Comparison of ENCODE assay signal across 1 cellular context in the genomic region with DNA sequence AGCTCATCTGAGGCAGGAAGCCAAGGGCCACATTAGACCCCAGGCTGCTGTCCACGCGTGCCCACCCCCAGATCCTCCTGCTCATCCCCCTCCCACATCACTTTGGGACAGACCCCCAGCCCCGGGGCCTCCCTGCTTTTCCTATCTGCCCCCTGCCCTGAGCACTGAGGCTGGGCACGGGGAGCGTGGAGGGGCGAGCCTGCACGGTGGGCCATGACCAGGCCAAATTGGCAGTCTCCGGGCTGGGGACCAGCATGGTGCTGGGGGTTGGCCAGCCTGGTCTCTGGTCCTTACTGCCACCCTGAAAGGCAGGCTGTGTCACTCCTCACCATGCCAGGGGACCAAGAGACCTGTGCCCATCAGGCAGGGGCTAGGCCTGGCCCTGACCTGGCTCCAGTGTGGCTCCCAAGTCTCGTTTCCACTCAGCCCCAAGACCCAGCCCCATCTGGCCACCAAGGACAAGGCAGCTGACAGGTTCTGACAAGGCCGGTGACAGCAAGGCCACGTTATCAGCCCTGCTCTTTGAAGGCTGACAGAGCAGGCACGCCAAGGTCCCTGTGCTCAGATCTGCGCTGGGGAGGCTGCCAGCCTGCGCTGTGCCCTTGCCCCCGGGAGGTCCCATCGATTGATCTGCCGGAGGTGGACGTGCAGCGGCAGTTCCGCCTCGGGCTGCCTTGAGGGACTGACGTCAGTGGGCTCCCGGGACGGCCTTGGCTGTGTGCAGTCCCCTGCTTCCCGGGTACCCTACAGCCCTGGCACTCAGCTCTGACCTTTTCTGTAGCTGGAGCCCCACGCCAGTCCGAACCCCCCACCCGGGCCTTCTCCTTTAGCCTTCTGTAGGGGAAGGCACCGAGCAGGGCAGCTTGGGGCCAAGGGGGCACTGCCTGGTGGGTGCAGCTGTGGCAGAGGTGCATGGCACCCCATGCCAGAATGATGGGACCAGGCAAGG.
TF ChIP-seq lines count a peak whose summit lies in the region.

No MANE protein-coding gene starts in this region.

TF ChIP-seq in HepG2, 621 proteins besides CTCF, POLR2A, EP300 and RAD21 (continued from another document and continues in another):
- TF ChIP-seq KDM5B (CRISPR knock-in tag; IDR thresholded peaks at IDR 0.05; ENCODE audit: borderline replicate concordance), result peak; percentile 89
- peak; percentile 99 for TF ChIP-seq MTA1 (CRISPR knock-in tag; IDR thresholded peaks at IDR 0.05; ENCODE audit: borderline replicate concordance)
- TF ChIP-seq KLF6 (CRISPR knock-in tag; IDR thresholded peaks at IDR 0.05), result 0 out of 2 replicates have a peak, but pooled peaks have one; percentile 40
- peak; percentile 72 for TF ChIP-seq KAT8 (CRISPR knock-in tag; IDR thresholded peaks at IDR 0.05)
- TF ChIP-seq, protein P1, sequence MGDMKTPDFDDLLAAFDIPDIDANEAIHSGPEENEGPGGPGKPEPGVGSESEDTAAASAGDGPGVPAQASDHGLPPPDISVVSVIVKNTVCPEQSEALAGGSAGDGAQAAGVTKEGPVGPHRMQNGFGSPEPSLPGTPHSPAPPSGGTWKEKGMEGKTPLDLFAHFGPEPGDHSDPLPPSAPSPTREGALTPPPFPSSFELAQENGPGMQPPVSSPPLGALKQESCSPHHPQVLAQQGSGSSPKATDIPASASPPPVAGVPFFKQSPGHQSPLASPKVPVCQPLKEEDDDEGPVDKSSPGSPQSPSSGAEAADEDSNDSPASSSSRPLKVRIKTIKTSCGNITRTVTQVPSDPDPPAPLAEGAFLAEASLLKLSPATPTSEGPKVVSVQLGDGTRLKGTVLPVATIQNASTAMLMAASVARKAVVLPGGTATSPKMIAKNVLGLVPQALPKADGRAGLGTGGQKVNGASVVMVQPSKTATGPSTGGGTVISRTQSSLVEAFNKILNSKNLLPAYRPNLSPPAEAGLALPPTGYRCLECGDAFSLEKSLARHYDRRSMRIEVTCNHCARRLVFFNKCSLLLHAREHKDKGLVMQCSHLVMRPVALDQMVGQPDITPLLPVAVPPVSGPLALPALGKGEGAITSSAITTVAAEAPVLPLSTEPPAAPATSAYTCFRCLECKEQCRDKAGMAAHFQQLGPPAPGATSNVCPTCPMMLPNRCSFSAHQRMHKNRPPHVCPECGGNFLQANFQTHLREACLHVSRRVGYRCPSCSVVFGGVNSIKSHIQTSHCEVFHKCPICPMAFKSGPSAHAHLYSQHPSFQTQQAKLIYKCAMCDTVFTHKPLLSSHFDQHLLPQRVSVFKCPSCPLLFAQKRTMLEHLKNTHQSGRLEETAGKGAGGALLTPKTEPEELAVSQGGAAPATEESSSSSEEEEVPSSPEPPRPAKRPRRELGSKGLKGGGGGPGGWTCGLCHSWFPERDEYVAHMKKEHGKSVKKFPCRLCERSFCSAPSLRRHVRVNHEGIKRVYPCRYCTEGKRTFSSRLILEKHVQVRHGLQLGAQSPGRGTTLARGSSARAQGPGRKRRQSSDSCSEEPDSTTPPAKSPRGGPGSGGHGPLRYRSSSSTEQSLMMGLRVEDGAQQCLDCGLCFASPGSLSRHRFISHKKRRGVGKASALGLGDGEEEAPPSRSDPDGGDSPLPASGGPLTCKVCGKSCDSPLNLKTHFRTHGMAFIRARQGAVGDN (CRISPR knock-in tag; IDR thresholded peaks at IDR 0.05), result peak; percentile 100
- TF ChIP-seq, protein P2, sequence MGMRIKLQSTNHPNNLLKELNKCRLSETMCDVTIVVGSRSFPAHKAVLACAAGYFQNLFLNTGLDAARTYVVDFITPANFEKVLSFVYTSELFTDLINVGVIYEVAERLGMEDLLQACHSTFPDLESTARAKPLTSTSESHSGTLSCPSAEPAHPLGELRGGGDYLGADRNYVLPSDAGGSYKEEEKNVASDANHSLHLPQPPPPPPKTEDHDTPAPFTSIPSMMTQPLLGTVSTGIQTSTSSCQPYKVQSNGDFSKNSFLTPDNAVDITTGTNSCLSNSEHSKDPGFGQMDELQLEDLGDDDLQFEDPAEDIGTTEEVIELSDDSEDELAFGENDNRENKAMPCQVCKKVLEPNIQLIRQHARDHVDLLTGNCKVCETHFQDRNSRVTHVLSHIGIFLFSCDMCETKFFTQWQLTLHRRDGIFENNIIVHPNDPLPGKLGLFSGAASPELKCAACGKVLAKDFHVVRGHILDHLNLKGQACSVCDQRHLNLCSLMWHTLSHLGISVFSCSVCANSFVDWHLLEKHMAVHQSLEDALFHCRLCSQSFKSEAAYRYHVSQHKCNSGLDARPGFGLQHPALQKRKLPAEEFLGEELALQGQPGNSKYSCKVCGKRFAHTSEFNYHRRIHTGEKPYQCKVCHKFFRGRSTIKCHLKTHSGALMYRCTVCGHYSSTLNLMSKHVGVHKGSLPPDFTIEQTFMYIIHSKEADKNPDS (CRISPR knock-in tag; IDR thresholded peaks at IDR 0.05), result 0 out of 2 replicates have a peak, but pooled peaks have one; percentile 24
- peak; percentile 88 for TF ChIP-seq TGIF2 (CRISPR knock-in tag; IDR thresholded peaks at IDR 0.05)
- TF ChIP-seq, protein P3, sequence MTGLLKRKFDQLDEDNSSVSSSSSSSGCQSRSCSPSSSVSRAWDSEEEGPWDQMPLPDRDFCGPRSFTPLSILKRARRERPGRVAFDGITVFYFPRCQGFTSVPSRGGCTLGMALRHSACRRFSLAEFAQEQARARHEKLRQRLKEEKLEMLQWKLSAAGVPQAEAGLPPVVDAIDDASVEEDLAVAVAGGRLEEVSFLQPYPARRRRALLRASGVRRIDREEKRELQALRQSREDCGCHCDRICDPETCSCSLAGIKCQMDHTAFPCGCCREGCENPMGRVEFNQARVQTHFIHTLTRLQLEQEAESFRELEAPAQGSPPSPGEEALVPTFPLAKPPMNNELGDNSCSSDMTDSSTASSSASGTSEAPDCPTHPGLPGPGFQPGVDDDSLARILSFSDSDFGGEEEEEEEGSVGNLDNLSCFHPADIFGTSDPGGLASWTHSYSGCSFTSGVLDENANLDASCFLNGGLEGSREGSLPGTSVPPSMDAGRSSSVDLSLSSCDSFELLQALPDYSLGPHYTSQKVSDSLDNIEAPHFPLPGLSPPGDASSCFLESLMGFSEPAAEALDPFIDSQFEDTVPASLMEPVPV (CRISPR knock-in tag; IDR thresholded peaks at IDR 0.05), result peak; percentile 95
- TF ChIP-seq, protein P4, sequence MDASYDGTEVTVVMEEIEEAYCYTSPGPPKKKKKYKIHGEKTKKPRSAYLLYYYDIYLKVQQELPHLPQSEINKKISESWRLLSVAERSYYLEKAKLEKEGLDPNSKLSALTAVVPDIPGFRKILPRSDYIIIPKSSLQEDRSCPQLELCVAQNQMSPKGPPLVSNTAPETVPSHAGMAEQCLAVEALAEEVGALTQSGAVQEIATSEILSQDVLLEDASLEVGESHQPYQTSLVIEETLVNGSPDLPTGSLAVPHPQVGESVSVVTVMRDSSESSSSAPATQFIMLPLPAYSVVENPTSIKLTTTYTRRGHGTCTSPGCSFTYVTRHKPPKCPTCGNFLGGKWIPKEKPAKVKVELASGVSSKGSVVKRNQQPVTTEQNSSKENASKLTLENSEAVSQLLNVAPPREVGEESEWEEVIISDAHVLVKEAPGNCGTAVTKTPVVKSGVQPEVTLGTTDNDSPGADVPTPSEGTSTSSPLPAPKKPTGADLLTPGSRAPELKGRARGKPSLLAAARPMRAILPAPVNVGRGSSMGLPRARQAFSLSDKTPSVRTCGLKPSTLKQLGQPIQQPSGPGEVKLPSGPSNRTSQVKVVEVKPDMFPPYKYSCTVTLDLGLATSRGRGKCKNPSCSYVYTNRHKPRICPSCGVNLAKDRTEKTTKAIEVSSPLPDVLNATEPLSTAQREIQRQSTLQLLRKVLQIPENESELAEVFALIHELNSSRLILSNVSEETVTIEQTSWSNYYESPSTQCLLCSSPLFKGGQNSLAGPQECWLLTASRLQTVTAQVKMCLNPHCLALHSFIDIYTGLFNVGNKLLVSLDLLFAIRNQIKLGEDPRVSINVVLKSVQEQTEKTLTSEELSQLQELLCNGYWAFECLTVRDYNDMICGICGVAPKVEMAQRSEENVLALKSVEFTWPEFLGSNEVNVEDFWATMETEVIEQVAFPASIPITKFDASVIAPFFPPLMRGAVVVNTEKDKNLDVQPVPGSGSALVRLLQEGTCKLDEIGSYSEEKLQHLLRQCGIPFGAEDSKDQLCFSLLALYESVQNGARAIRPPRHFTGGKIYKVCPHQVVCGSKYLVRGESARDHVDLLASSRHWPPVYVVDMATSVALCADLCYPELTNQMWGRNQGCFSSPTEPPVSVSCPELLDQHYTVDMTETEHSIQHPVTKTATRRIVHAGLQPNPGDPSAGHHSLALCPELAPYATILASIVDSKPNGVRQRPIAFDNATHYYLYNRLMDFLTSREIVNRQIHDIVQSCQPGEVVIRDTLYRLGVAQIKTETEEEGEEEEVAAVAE (CRISPR knock-in tag; IDR thresholded peaks at IDR 0.05; ENCODE audit: borderline replicate concordance), result peak; percentile 87
- peak; percentile 57; the same call in 1 of the 2 replicates for TF ChIP-seq DMAP1 (CRISPR knock-in tag; IDR thresholded peaks at IDR 0.05)
- TF ChIP-seq STAG1 (CRISPR knock-in tag; IDR thresholded peaks at IDR 0.05), result no peak
- TF ChIP-seq PHF8 (CRISPR knock-in tag; IDR thresholded peaks at IDR 0.05), result peak; percentile 31; the same call in 1 of the 2 replicates
- TF ChIP-seq SUZ12 (IDR thresholded peaks at IDR 0.05; ENCODE audit: low read depth, low read length), result no peak
- no peak; the same call in 1 of the 2 replicates for TF ChIP-seq ZBTB3 (CRISPR knock-in tag; IDR thresholded peaks at IDR 0.05; ENCODE audit: borderline replicate concordance, low read depth)
- no peak for TF ChIP-seq MAFG (CRISPR knock-in tag; IDR thresholded peaks at IDR 0.05)
- TF ChIP-seq, protein P5, sequence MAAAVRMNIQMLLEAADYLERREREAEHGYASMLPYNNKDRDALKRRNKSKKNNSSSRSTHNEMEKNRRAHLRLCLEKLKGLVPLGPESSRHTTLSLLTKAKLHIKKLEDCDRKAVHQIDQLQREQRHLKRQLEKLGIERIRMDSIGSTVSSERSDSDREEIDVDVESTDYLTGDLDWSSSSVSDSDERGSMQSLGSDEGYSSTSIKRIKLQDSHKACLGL (CRISPR knock-in tag; IDR thresholded peaks at IDR 0.05), result peak; percentile 62
- TF ChIP-seq ZC3H4 (CRISPR knock-in tag; IDR thresholded peaks at IDR 0.05; ENCODE audit: borderline replicate concordance), result no peak
- TF ChIP-seq, protein P6, sequence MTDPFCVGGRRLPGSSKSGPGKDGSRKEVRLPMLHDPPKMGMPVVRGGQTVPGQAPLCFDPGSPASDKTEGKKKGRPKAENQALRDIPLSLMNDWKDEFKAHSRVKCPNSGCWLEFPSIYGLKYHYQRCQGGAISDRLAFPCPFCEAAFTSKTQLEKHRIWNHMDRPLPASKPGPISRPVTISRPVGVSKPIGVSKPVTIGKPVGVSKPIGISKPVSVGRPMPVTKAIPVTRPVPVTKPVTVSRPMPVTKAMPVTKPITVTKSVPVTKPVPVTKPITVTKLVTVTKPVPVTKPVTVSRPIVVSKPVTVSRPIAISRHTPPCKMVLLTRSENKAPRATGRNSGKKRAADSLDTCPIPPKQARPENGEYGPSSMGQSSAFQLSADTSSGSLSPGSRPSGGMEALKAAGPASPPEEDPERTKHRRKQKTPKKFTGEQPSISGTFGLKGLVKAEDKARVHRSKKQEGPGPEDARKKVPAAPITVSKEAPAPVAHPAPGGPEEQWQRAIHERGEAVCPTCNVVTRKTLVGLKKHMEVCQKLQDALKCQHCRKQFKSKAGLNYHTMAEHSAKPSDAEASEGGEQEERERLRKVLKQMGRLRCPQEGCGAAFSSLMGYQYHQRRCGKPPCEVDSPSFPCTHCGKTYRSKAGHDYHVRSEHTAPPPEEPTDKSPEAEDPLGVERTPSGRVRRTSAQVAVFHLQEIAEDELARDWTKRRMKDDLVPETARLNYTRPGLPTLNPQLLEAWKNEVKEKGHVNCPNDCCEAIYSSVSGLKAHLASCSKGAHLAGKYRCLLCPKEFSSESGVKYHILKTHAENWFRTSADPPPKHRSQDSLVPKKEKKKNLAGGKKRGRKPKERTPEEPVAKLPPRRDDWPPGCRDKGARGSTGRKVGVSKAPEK (CRISPR knock-in tag; IDR thresholded peaks at IDR 0.05; ENCODE audit: borderline replicate concordance), result peak; percentile 98; the same call in 1 of the 2 replicates
- no peak for TF ChIP-seq ZBTB1 (CRISPR knock-in tag; IDR thresholded peaks at IDR 0.05; ENCODE audit: borderline replicate concordance)
- TF ChIP-seq ZNF703 (CRISPR knock-in tag; IDR thresholded peaks at IDR 0.05; ENCODE audit: borderline replicate concordance), result peak; percentile 70; the same call in 1 of the 2 replicates
- peak; percentile 96 for TF ChIP-seq ZFX (CRISPR knock-in tag; IDR thresholded peaks at IDR 0.05; ENCODE audit: low read depth)
- TF ChIP-seq, protein P7, sequence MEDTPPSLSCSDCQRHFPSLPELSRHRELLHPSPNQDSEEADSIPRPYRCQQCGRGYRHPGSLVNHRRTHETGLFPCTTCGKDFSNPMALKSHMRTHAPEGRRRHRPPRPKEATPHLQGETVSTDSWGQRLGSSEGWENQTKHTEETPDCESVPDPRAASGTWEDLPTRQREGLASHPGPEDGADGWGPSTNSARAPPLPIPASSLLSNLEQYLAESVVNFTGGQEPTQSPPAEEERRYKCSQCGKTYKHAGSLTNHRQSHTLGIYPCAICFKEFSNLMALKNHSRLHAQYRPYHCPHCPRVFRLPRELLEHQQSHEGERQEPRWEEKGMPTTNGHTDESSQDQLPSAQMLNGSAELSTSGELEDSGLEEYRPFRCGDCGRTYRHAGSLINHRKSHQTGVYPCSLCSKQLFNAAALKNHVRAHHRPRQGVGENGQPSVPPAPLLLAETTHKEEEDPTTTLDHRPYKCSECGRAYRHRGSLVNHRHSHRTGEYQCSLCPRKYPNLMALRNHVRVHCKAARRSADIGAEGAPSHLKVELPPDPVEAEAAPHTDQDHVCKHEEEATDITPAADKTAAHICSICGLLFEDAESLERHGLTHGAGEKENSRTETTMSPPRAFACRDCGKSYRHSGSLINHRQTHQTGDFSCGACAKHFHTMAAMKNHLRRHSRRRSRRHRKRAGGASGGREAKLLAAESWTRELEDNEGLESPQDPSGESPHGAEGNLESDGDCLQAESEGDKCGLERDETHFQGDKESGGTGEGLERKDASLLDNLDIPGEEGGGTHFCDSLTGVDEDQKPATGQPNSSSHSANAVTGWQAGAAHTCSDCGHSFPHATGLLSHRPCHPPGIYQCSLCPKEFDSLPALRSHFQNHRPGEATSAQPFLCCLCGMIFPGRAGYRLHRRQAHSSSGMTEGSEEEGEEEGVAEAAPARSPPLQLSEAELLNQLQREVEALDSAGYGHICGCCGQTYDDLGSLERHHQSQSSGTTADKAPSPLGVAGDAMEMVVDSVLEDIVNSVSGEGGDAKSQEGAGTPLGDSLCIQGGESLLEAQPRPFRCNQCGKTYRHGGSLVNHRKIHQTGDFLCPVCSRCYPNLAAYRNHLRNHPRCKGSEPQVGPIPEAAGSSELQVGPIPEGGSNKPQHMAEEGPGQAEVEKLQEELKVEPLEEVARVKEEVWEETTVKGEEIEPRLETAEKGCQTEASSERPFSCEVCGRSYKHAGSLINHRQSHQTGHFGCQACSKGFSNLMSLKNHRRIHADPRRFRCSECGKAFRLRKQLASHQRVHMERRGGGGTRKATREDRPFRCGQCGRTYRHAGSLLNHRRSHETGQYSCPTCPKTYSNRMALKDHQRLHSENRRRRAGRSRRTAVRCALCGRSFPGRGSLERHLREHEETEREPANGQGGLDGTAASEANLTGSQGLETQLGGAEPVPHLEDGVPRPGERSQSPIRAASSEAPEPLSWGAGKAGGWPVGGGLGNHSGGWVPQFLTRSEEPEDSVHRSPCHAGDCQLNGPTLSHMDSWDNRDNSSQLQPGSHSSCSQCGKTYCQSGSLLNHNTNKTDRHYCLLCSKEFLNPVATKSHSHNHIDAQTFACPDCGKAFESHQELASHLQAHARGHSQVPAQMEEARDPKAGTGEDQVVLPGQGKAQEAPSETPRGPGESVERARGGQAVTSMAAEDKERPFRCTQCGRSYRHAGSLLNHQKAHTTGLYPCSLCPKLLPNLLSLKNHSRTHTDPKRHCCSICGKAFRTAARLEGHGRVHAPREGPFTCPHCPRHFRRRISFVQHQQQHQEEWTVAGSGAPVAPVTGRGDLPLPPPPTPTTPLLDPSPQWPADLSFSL (CRISPR knock-in tag; IDR thresholded peaks at IDR 0.05), result no peak
- TF ChIP-seq SMARCE1 (IDR thresholded peaks at IDR 0.05; ENCODE audit: borderline replicate concordance), result no peak
- TF ChIP-seq ELF4 (CRISPR knock-in tag; IDR thresholded peaks at IDR 0.05; ENCODE audit: borderline replicate concordance), result no peak
- no peak for TF ChIP-seq RARG (CRISPR knock-in tag; IDR thresholded peaks at IDR 0.05; ENCODE audit: low read depth)
- TF ChIP-seq SETDB1 (CRISPR knock-in tag; IDR thresholded peaks at IDR 0.05; ENCODE audit: borderline replicate concordance), result no peak
- TF ChIP-seq TRIM24 (CRISPR knock-in tag; IDR thresholded peaks at IDR 0.05), result peak; percentile 81
